In genomic region chr4:127364911-127365310, GRCh38 we compare ENCODE assay signal across 18 cellular contexts.
DNase-seq lines count a peak whose midpoint lies in the region; ATAC-seq and TF ChIP-seq lines count a peak whose summit lies in the region.
"Had no signal": no experiment of that assay in that cellular context is flagged by ENCODE, and none has a peak within 500 bp of the region (broad histone marks: within the 10 kb centered on the region; RNA-seq: fewer than 3 reads in every experiment).

No MANE protein-coding gene starts in this region.

- TF ChIP-seq CTCF in IMR-90 (conservative IDR thresholded peaks at IDR 0.05; ENCODE audit: low read depth, low read length) (no peak), epithelial cell of proximal tubule (conservative IDR thresholded peaks at IDR 0.05; ENCODE audit: low read depth, low read length) (no peak), ascending aorta (IDR thresholded peaks at IDR 0.05) (no peak), HFFc6 (IDR thresholded peaks at IDR 0.05) (no peak)

- no peak overlapping the region for H2BK20ac ChIP-seq in IMR-90 (ENCODE audit: low read depth, low read length)

- H3K4me1 ChIP-seq in IMR-90 (ENCODE audit: control insufficient read depth, insufficient read depth, low read length), result no peaks in the 10 kb centered on the region
- H3K4me1 ChIP-seq in ascending aorta, result no peaks in the 10 kb centered on the region
- H3K4me1 ChIP-seq: Caco-2 had no signal

- no peak overlapping the region for H4K8ac ChIP-seq in IMR-90 (ENCODE audit: low read depth in 2 of 2, low read length in 2 of 2)

- H3K36me3 Mint-ChIP-seq in HFFc6 (ENCODE audit: low read depth), result no peaks in the 10 kb centered on the region

- no peak overlapping the region for H3K4me2 ChIP-seq in IMR-90 (ENCODE audit: low read depth, low read length)

- dilution Hi-C loops in IMR-90 (cut with HindIII; ENCODE audit: low sequenced_read_pairs, unreplicated experiment), result no loop called here

- TF ChIP-seq RAD21 in IMR-90 (IDR thresholded peaks at IDR 0.05; ENCODE audit: low read length), result no peak

- no peak overlapping the region for H4K91ac ChIP-seq in IMR-90 (ENCODE audit: insufficient read depth, low read depth, low read length)

- no peaks in the 10 kb centered on the region for H3K79me1 ChIP-seq in IMR-90 (ENCODE audit: low read depth in 1 of 2, low read length in 2 of 2)

- no peak for TF ChIP-seq POLR2A in IMR-90 (IDR thresholded peaks at IDR 0.05; ENCODE audit: low read depth, low read length)

- H2BK120ac ChIP-seq in IMR-90 (ENCODE audit: low read depth, low read length), result no peak overlapping the region

- peaks cover 18% of the 10 kb centered on the region for H3K9me3 Mint-ChIP-seq in HFFc6

- CTCF ChIA-PET in IMR-90 (lab: Yijun Ruan, JAX), result no interaction called here

- no peak overlapping the region for H3K18ac ChIP-seq in IMR-90 (ENCODE audit: low read depth, low read length)

- no peaks in the 10 kb centered on the region for H3K9me1 ChIP-seq in IMR-90 (ENCODE audit: insufficient read depth, low read length)

- no peak overlapping the region for H3K23ac ChIP-seq in IMR-90 (ENCODE audit: low read depth, low read length)

- H3K9ac ChIP-seq in IMR-90 (ENCODE audit: low read depth, low read length), result no peak overlapping the region

- intact Hi-C loops in IMR-90 (cut with micrococcal nuclease), result no loop called here
- intact Hi-C loops in ascending aorta (cut with DNase I), result no loop called here

- no peak overlapping the region for H3K27ac ChIP-seq in IMR-90 (ENCODE audit: insufficient read depth, low read length)
- H3K27ac ChIP-seq in ascending aorta, result no peak overlapping the region
- H3K27ac ChIP-seq: C4-2B, HL-60 had no signal

- in situ Hi-C loops in IMR-90 (cut with MboI; ENCODE audit: low sequenced_read_pairs), result no loop called here

- H3K4me3 ChIP-seq in IMR-90 (ENCODE audit: insufficient read depth, low read depth, low read length), result no peak overlapping the region
- no peak overlapping the region for H3K4me3 ChIP-seq in epithelial cell of proximal tubule (ENCODE audit: low read depth, low read length)
- H3K4me3 ChIP-seq in ascending aorta, result no peak overlapping the region
- H3K4me3 ChIP-seq: K562 had no signal

- no peaks in the 10 kb centered on the region for H3K9me3 ChIP-seq in IMR-90 (ENCODE audit: control insufficient read depth, insufficient read depth, low read length)
- H3K9me3 ChIP-seq in ascending aorta, result no peaks in the 10 kb centered on the region
- H3K9me3 ChIP-seq: Caco-2 had no signal

- no peak for DNase-seq in IMR-90
- DNase-seq in epithelial cell of proximal tubule (ENCODE audit: low read depth), result peak; percentile 29
- DNase-seq in kidney tubule cell (ENCODE audit: low spot score), result peak; percentile 59
- no peak for DNase-seq in ascending aorta (ENCODE audit: low spot score in 2 of 2)
- DNase-seq in NOMO-1 treated with DMSO at 0.1 percent for 48 hours (lab: John Stamatoyannopoulos, UW; ENCODE audit: unreplicated experiment), result no peak
- DNase-seq in HFFc6, result no peak
- DNase-seq: AML-193; Caco-2; CD4-positive, alpha-beta T cell; DMS153; DMS79; GDM1; GOT3; H9 had no signal

- H4K20me1 ChIP-seq in IMR-90 (ENCODE audit: insufficient read depth, low read length), result no peaks in the 10 kb centered on the region

- no peak overlapping the region for H4K5ac ChIP-seq in IMR-90 (ENCODE audit: low read depth, low read length)

- H2AFZ ChIP-seq in IMR-90 (replicated peaks; ENCODE audit: low read length, poor library complexity), result no peak overlapping the region

- BruUV-seq in IMR-90 (replicated peaks; lab: Mats Ljungman, UMichigan), result no TSS peak

- H3K36me3 ChIP-seq in IMR-90 (ENCODE audit: control insufficient read depth, insufficient read depth, low read length), result no peaks in the 10 kb centered on the region
- H3K36me3 ChIP-seq in ascending aorta, result no peaks in the 10 kb centered on the region

- no peak overlapping the region for H2BK5ac ChIP-seq in IMR-90 (ENCODE audit: low read depth, low read length, poor library complexity, severe bottlenecking)

- H3K4ac ChIP-seq in IMR-90 (ENCODE audit: low read depth, low read length), result no peak overlapping the region

- POLR2A ChIA-PET in IMR-90 (lab: Charles Lee; ENCODE audit: unreplicated experiment), result no interaction called here

- H3K4me3 Mint-ChIP-seq in HFFc6, result no peak overlapping the region
- H3K4me3 Mint-ChIP-seq: CD4-positive, alpha-beta T cell; H9 had no signal

- no peaks in the 10 kb centered on the region for H3K4me1 Mint-ChIP-seq in HFFc6 (ENCODE audit: low read depth)

- H3K56ac ChIP-seq in IMR-90 (ENCODE audit: extremely low read depth, insufficient read depth, low read length), result no peak overlapping the region

- no peaks in the 10 kb centered on the region for H3K27me3 ChIP-seq in IMR-90 (ENCODE audit: control insufficient read depth, insufficient read depth, low read length)
- no peaks in the 10 kb centered on the region for H3K27me3 ChIP-seq in ascending aorta

- ATAC-seq in IMR-90 (ENCODE audit: low read depth) (no peak), HG03354 (IDR thresholded peaks at IDR 0.05; ENCODE audit: poor library complexity, severe bottlenecking, unreplicated experiment) (no peak)
- ATAC-seq: K562 had no signal

- no peak overlapping the region for H2BK15ac ChIP-seq in IMR-90 (ENCODE audit: low read depth, low read length)

- H3K27ac Mint-ChIP-seq in HFFc6, result no peak overlapping the region
- H3K27ac Mint-ChIP-seq: CD4-positive, alpha-beta T cell; H9 had no signal

- H2AK9ac ChIP-seq in IMR-90 (replicated peaks; ENCODE audit: low read depth, low read length, poor library complexity), result no peak overlapping the region

- H2AK5ac ChIP-seq in IMR-90 (ENCODE audit: low read depth, low read length), result no peak overlapping the region

- no peaks in the 10 kb centered on the region; the same call in 1 of the 2 replicates for H3K27me3 Mint-ChIP-seq in HFFc6 (ENCODE audit: insufficient read depth)
- H3K27me3 Mint-ChIP-seq: CD4-positive, alpha-beta T cell had no signal

- peak overlapping the region; percentile 41; the same call in 1 of the 2 replicates for H3K14ac ChIP-seq in IMR-90 (replicated peaks; ENCODE audit: low read depth, low read length)

TF ChIP-seq in IMR-90, 13 proteins besides CTCF, POLR2A, EP300 and RAD21:
- TF ChIP-seq USF2 (IDR thresholded peaks at IDR 0.05; ENCODE audit: low read depth, low read length), result no peak
- no peak for TF ChIP-seq MAZ (IDR thresholded peaks at IDR 0.05; ENCODE audit: borderline replicate concordance, low read depth, low read length)
- no peak for TF ChIP-seq ELK1 (IDR thresholded peaks at IDR 0.05; ENCODE audit: borderline replicate concordance, low read depth, low read length)
- TF ChIP-seq RCOR1 (IDR thresholded peaks at IDR 0.05; ENCODE audit: insufficient replicate concordance, low read length), result no peak
- no peak for TF ChIP-seq MAFK (IDR thresholded peaks at IDR 0.05; ENCODE audit: low read depth, low read length)
- TF ChIP-seq NFE2L2 (IDR thresholded peaks at IDR 0.05; ENCODE audit: low read depth, low read length), result no peak
- TF ChIP-seq CHD1 (IDR thresholded peaks at IDR 0.05; ENCODE audit: low read depth, low read length), result no peak
- TF ChIP-seq MXI1 (IDR thresholded peaks at IDR 0.05; ENCODE audit: borderline replicate concordance, low read depth, low read length), result no peak
- no peak for TF ChIP-seq SMC3 (IDR thresholded peaks at IDR 0.05; ENCODE audit: low read depth, low read length)
TF ChIP-seq in IMR-90: peak in this region for 0.

Comparison
In these comparisons a context has a peak if more than half of its experiments do, and no peak if none do; other contexts are left out.
1. DNase-seq: peak in epithelial cell of proximal tubule (single experiment) and kidney tubule cell (single experiment); none in IMR-90 (single experiment), ascending aorta (0 of 2), NOMO-1 treated with DMSO at 0.1 percent for 48 hours (single experiment) and HFFc6 (single experiment).